In genomic region chr3:13098192-13098591, GRCh38 we compare ENCODE assay signal across 17 cellular contexts. TPM values are rescaled to one million over a fixed set of nuclear protein-coding genes. Genes with fewer than 3 reads are reported as not detected.
DNase-seq lines count a peak whose midpoint lies in the region; ATAC-seq and TF ChIP-seq lines count a peak whose summit lies in the region.
"Had no signal": no experiment of that assay in that cellular context is flagged by ENCODE, and none has a peak within 500 bp of the region (broad histone marks: within the 10 kb centered on the region; RNA-seq: fewer than 3 reads in every experiment).

No MANE protein-coding gene starts in this region.

- no peaks in the 10 kb centered on the region for H3F3A ChIP-seq in SK-N-SH (replicated peaks; ENCODE audit: insufficient read depth)

- CTCF ChIA-PET in SK-N-SH (lab: Yijun Ruan, JAX), result interaction anchor here (1.4 to 1.8 kb wide), 2 partner anchors 100 to 398 kb away, joined by 3 to 5 read pairs; no protein-coding TSS in a partner anchor

- no peaks in the 10 kb centered on the region for H3K9me3 ChIP-seq in SK-N-SH
- no peaks in the 10 kb centered on the region for H3K9me3 ChIP-seq in T-helper 17 cell (ENCODE audit: control insufficient read depth, low read length, poor library complexity, severe bottlenecking)
- H3K9me3 ChIP-seq: HAP-1 had no signal

- peaks cover 0 to 4% of the 10 kb centered on the region in 2 experiments; a peak in 1 of 4 replicates for H3K4me1 ChIP-seq in SK-N-SH (ENCODE audit: control insufficient read depth in 1 of 2, insufficient read depth in 2 of 2, low read depth in 1 of 2, low read length in 1 of 2)
- H3K4me1 ChIP-seq: HAP-1 had no signal

- H3K9me2 ChIP-seq in SK-N-SH, result no peaks in the 10 kb centered on the region

- H3K27ac Mint-ChIP-seq in T-helper 17 cell (peak overlapping the region; percentile 37), neural crest cell (ENCODE audit: unreplicated experiment) (peak overlapping the region; percentile 65)
- H3K27ac Mint-ChIP-seq: B cell; CD4-positive, alpha-beta memory T cell had no signal

- no peak overlapping the region for H3K4me2 ChIP-seq in SK-N-SH

- H3K36me3 ChIP-seq in SK-N-SH (replicated peaks in 1 of 2; ENCODE audit: control insufficient read depth in 1 of 2, insufficient read depth in 2 of 2, low read length in 1 of 2), result no peaks in the 10 kb centered on the region
- H3K36me3 ChIP-seq: HAP-1 had no signal

- no peak for ATAC-seq in SK-N-SH treated with all-trans-retinoic acid at 6 μM for 48 hours
- ATAC-seq in T-helper 17 cell, result no peak

- no peak overlapping the region for H3K27ac ChIP-seq in SK-N-SH (ENCODE audit: low read depth in 2 of 2, low read length in 1 of 2)
- H3K27ac ChIP-seq: 22Rv1 had no signal

- no peak overlapping the region for H3K9ac ChIP-seq in SK-N-SH

- POLR2A ChIA-PET in SK-N-SH (lab: Yijun Ruan, JAX), result no interaction called here

- no peaks in the 10 kb centered on the region; the same call in 1 of the 2 replicates for H3K27me3 ChIP-seq in SK-N-SH (ENCODE audit: insufficient read depth)

- no peak overlapping the region for H2AFZ ChIP-seq in SK-N-SH (ENCODE audit: low read depth)

- H3K36me3 Mint-ChIP-seq in T-helper 17 cell (ENCODE audit: low read depth), result no peaks in the 10 kb centered on the region
- no peaks in the 10 kb centered on the region for H3K36me3 Mint-ChIP-seq in neural crest cell (ENCODE audit: low read depth)
- H3K36me3 Mint-ChIP-seq: CD4-positive, alpha-beta memory T cell had no signal

- H3K79me2 ChIP-seq in SK-N-SH (ENCODE audit: insufficient read depth), result no peaks in the 10 kb centered on the region

- H3K27me3 Mint-ChIP-seq in T-helper 17 cell, result peaks cover 52% of the 10 kb centered on the region
- peaks cover 3% of the 10 kb centered on the region for H3K27me3 Mint-ChIP-seq in neural crest cell (ENCODE audit: low read depth)

- TF ChIP-seq EP300 in SK-N-SH (IDR thresholded peaks at IDR 0.05; ENCODE audit: borderline replicate concordance in 1 of 2, low read depth in 1 of 2, low read length in 1 of 2), result no peak

- no peak overlapping the region for H3K4me3 ChIP-seq in SK-N-SH (ENCODE audit: low read depth in 2 of 2, low read length in 1 of 2)
- H3K4me3 ChIP-seq: HAP-1 had no signal

- TF ChIP-seq RAD21 in SK-N-SH (IDR thresholded peaks at IDR 0.05; ENCODE audit: low read length), result no peak

- H3K4me3 Mint-ChIP-seq in T-helper 17 cell (no peak overlapping the region), neural crest cell (no peak overlapping the region)
- H3K4me3 Mint-ChIP-seq: B cell; CD4-positive, alpha-beta memory T cell had no signal

- TF ChIP-seq CTCF in SK-N-SH (IDR thresholded peaks at IDR 0.05), result no peak
- TF ChIP-seq CTCF in neural crest cell (conservative IDR thresholded peaks at IDR 0.05), result no peak

- no peak for DNase-seq in SK-N-SH
- DNase-seq in T-helper 17 cell, result no peak
- DNase-seq in neural crest cell (ENCODE audit: low read depth, low spot score), result no peak
- DNase-seq in GF-D8 (lab: John Stamatoyannopoulos, UW), result no peak
- no peak for DNase-seq in OCI-M1 (lab: John Stamatoyannopoulos, UW)
- no peak for DNase-seq in retina
- DNase-seq: C1 segment of cervical spinal cord; Calu3; CD4-positive, alpha-beta memory T cell; COR-L47; DMS53; DMS79 treated with DMSO at 0.1 percent for 48 hours; GOT3 had no signal

- H3K4me1 Mint-ChIP-seq in T-helper 17 cell (peaks cover 5% of the 10 kb centered on the region), neural crest cell (peaks cover 32% of the 10 kb centered on the region)
- H3K4me1 Mint-ChIP-seq: CD4-positive, alpha-beta memory T cell had no signal

- no peaks in the 10 kb centered on the region for H3K9me3 Mint-ChIP-seq in neural crest cell
- H3K9me3 Mint-ChIP-seq: CD4-positive, alpha-beta memory T cell had no signal

- no peaks in the 10 kb centered on the region for H4K20me1 ChIP-seq in SK-N-SH (ENCODE audit: insufficient read depth)

- WGBS in SK-N-SH (ENCODE audit: low lambda C conversion rate), result 67% methylated on average over 6 of the region's 6 CpGs

TF ChIP-seq in SK-N-SH treated with all-trans-retinoic acid at 6 μM for 48 hours, 23 proteins besides CTCF, POLR2A, EP300 and RAD21:
- TF ChIP-seq GLIS3 (CRISPR knock-in tag; IDR thresholded peaks at IDR 0.05), result no peak
- TF ChIP-seq ZFP3 (CRISPR knock-in tag; IDR thresholded peaks at IDR 0.05), result peak; percentile 89
- TF ChIP-seq ARNTL (CRISPR knock-in tag; IDR thresholded peaks at IDR 0.05; ENCODE audit: borderline replicate concordance, low read depth), result no peak

TF ChIP-seq in SK-N-SH, 30 proteins besides CTCF, POLR2A, EP300 and RAD21:
- no peak for TF ChIP-seq MAX (IDR thresholded peaks at IDR 0.05; ENCODE audit: low read depth)
- TF ChIP-seq NFIC (IDR thresholded peaks at IDR 0.05; ENCODE audit: borderline replicate concordance), result no peak
- TF ChIP-seq CHD2 (IDR thresholded peaks at IDR 0.05; ENCODE audit: low read length, partially characterized antibody), result no peak
- no peak for TF ChIP-seq MXI1 (IDR thresholded peaks at IDR 0.05; ENCODE audit: low read depth, low read length)
- no peak for TF ChIP-seq RFX5 (IDR thresholded peaks at IDR 0.05; ENCODE audit: low read length)
- no peak for TF ChIP-seq TEAD4 (IDR thresholded peaks at IDR 0.05; ENCODE audit: borderline replicate concordance, insufficient read depth)
- no peak for TF ChIP-seq TAF1 (IDR thresholded peaks at IDR 0.05; ENCODE audit: borderline replicate concordance, low read depth, low read length)
- no peak for TF ChIP-seq PBX3 (IDR thresholded peaks at IDR 0.05)
- TF ChIP-seq POLR2AphosphoS5 (IDR thresholded peaks at IDR 0.05; ENCODE audit: low read depth, low read length), result no peak
TF ChIP-seq in SK-N-SH: peak in this region for 0.

RNA-seq across cellular contexts. Expression of gene IQSEC1, which starts 25.0 kb away (rescaled TPM):
- 4.4 and 6.2 TPM in 2 replicates for polyA plus RNA-seq in SK-N-SH (2012; rRNA removed)
- 4.2 and 5.9 TPM in 2 replicates for polyA plus RNA-seq in SK-N-SH (2012; cell fraction: cytosol; rRNA removed)
- polyA plus RNA-seq in SK-N-SH (2012; cell fraction: nucleus; rRNA removed), result 23.8 and 26.1 TPM in 2 replicates
- total RNA-seq in T-helper 17 cell (100 to 1,000 TPM; 114 to 128 TPM), neural crest cell (31.3 and 32.1 TPM in 2 replicates)
